Comparison of ENCODE assay signal across 27 cellular contexts in the genomic region with DNA sequence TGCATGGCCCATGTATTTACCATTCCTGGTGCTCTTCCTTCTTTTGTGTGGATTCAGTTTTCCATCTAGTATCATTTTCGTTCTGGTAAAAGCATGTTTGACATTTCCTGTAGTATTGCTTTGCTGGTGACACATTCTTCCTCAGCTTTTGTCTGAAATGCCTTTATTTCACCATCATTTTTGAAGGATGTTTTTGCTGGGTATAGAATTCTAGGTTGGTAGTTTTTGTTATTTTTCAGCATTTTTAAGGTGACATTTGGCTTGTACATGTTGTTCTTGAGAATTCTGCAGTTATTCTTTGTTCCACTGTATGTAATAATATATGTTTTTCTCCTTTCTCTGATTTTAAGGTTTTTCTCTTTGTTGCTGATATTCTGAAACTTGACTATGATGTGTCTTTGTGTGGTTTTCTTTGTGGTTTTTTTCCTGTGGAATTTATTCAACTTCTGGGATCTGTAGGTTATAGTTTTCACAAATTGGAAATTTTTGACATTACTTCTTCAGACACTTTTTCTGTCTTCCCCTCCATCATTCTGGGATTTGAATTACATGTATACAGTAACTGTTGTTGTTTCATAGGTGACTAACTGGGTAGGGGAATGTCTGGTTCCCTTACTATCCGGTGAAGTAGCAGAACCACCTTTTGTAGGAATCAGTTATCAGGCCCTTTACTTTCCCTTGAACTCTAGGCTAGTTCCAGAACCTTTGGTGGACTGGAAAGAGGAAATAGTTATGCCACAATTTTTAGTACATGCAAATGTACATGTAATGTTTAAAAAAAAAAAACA. TPM values are rescaled to one million over a fixed set of nuclear protein-coding genes. Genes with fewer than 3 reads are reported as not detected.
A peak's percentile ranks its signal among the peaks of the same experiment; 100 is the strongest.
DNase-seq lines count a peak whose midpoint lies in the region; ATAC-seq, FAIRE-seq and TF ChIP-seq lines count a peak whose summit lies in the region.
"Had no signal": no experiment of that assay in that cellular context is flagged by ENCODE, and none has a peak within 500 bp of the region (broad histone marks: within the 10 kb centered on the region; RNA-seq: fewer than 3 reads in every experiment).

No MANE protein-coding gene starts in this region.

- no peaks in the 10 kb centered on the region for H3K9me1 ChIP-seq in endothelial cell of umbilical vein (replicated peaks; ENCODE audit: control insufficient read depth, extremely low read depth, insufficient read depth, low read length)

- peak; percentile 31 for FAIRE-seq in endothelial cell of umbilical vein (lab: Jason Lieb, UNC)
- FAIRE-seq: A549, endometrium, HTR-8/SVneo, keratinocyte had no signal

- H3K4me1 Mint-ChIP-seq in WTC11 = peaks cover 45% of the 10 kb centered on the region

- CTCF ChIA-PET in WTC11 (lab: Charles Lee) = interaction anchor here (0.6 kb wide), 1 partner anchor 20 kb away, joined by 3 read pairs; no protein-coding TSS in a partner anchor
- CTCF ChIA-PET in endothelial cell of umbilical vein (lab: Charles Lee) = interaction anchor here (1.5 kb wide), 1 partner anchor 97 kb away, joined by 4 read pairs; no protein-coding TSS in a partner anchor

- peaks cover 3% of the 10 kb centered on the region for H3K9me3 ChIP-seq in endothelial cell of umbilical vein (replicated peaks; ENCODE audit: control insufficient read depth, insufficient read depth, low read length)
- no peaks in the 10 kb centered on the region for H3K9me3 ChIP-seq in prostate gland

- H3K36me3 Mint-ChIP-seq in activated naive CD4-positive, alpha-beta T cell treated with anti-CD3 and anti-CD28 coated beads, Interleukin-2, amount 50 U/mL, for 72 hours = peaks cover 38 to 45% of the 10 kb centered on the region in 2 donors
- H3K36me3 Mint-ChIP-seq in WTC11 = peaks cover 15% of the 10 kb centered on the region

- H3K27ac ChIP-seq in endothelial cell of umbilical vein (ENCODE audit: insufficient read depth, low read depth, low read length) (no peak overlapping the region), prostate gland (peak overlapping the region; percentile 12 to 30)
- H3K27ac ChIP-seq: A549, KMS-11, skin epidermis, upper lobe of left lung had no signal

- H3K79me2 ChIP-seq in endothelial cell of umbilical vein (ENCODE audit: control insufficient read depth, insufficient read depth, low read length) = peaks cover 99% of the 10 kb centered on the region

- no peaks in the 10 kb centered on the region for H3K27me3 ChIP-seq in endothelial cell of umbilical vein (ENCODE audit: control insufficient read depth in 2 of 2, insufficient read depth in 2 of 2, low read length in 2 of 2)
- H3K27me3 ChIP-seq in prostate gland (replicated peaks; ENCODE audit: insufficient read depth) = no peaks in the 10 kb centered on the region
- H3K27me3 ChIP-seq: upper lobe of left lung had no signal

- H4K20me1 ChIP-seq in endothelial cell of umbilical vein (replicated peaks; ENCODE audit: control insufficient read depth, extremely low read depth, insufficient read depth, low read length) = peaks cover 13% of the 10 kb centered on the region

- H3K36me3 ChIP-seq in endothelial cell of umbilical vein (ENCODE audit: control insufficient read depth in 2 of 2, extremely low read depth in 1 of 2, insufficient read depth in 2 of 2, low read length in 2 of 2) (no peaks in the 10 kb centered on the region), prostate gland (no peaks in the 10 kb centered on the region)
- H3K36me3 ChIP-seq: upper lobe of left lung had no signal

- no peak overlapping the region for H3K4me3 Mint-ChIP-seq in WTC11
- H3K4me3 Mint-ChIP-seq: activated CD4-positive, alpha-beta T cell treated with anti-CD3 and anti-CD28 coated beads for 36 hours; activated T-cell treated with anti-CD3 and anti-CD28 coated beads, Interleukin-2, amount 50 U/mL, for 4 hours; CD8-positive, alpha-beta T cell; natural killer cell treated with Interleukin-12 subunit alpha and Interleukin-12 subunit beta and Interleukin-15 and Interleukin-18, amount 100 ng/mL, for 72 hours; T-helper 1 cell treated with Interleukin-12 subunit alpha and Interleukin-12 subunit beta and Interleukin-4 antibody, amounts not matched to agents 30 μg/mL and 1 μg/mL, for 36 hours had no signal

- no TSS peak for BruUV-seq in endothelial cell of umbilical vein (replicated peaks; lab: Mats Ljungman, UMichigan)

- H3K4me3 ChIP-seq in endothelial cell of umbilical vein (replicated peaks in 1 of 3; ENCODE audit: insufficient read depth in 1 of 3, low read depth in 1 of 3, low read length in 3 of 3) = no peak overlapping the region
- no peak overlapping the region for H3K4me3 ChIP-seq in prostate gland
- H3K4me3 ChIP-seq: A549, skin epidermis, upper lobe of left lung had no signal

- H3K9ac ChIP-seq in endothelial cell of umbilical vein (replicated peaks; ENCODE audit: extremely low read depth, insufficient read depth, low read length) = no peak overlapping the region
- H3K9ac ChIP-seq: KMS-11 had no signal

- H3K4me1 ChIP-seq in endothelial cell of umbilical vein (ENCODE audit: control insufficient read depth, extremely low read depth, insufficient read depth, low read length) (no peaks in the 10 kb centered on the region), prostate gland (replicated peaks) (peaks cover under 1% of the 10 kb centered on the region)
- H3K4me1 ChIP-seq: A549 had no signal

- ATAC-seq in activated naive CD4-positive, alpha-beta T cell treated with anti-CD3 and anti-CD28 coated beads, Interleukin-2, amount 50 U/mL, for 72 hours = peak in 1 of 2 donors; percentile 66
- no peak for ATAC-seq in WTC11
- ATAC-seq: A549; activated CD4-positive, alpha-beta T cell treated with anti-CD3 and anti-CD28 coated beads for 36 hours; activated T-cell treated with anti-CD3 and anti-CD28 coated beads, Interleukin-2, amount 50 U/mL, for 4 hours; CD8-positive, alpha-beta T cell; natural killer cell treated with Interleukin-12 subunit alpha and Interleukin-12 subunit beta and Interleukin-15 and Interleukin-18, amount 100 ng/mL, for 72 hours had no signal

- POLR2A ChIA-PET in WTC11 (lab: Charles Lee) = no interaction called here
- POLR2A ChIA-PET in endothelial cell of umbilical vein (lab: Charles Lee) = no interaction called here

- WGBS in prostate gland = 93% methylated on average over 2 of the region's 2 CpGs

- no peak overlapping the region for H2AFZ ChIP-seq in endothelial cell of umbilical vein (ENCODE audit: low read depth, low read length)

- H3K4me2 ChIP-seq in endothelial cell of umbilical vein (ENCODE audit: insufficient read depth, low read length) = no peak overlapping the region
- H3K4me2 ChIP-seq: A549, KMS-11 had no signal

- no peak for TF ChIP-seq POLR2A in endothelial cell of umbilical vein (IDR thresholded peaks at IDR 0.05; ENCODE audit: low read depth, low read length)
- no peak for TF ChIP-seq POLR2A in prostate gland (IDR thresholded peaks at IDR 0.05)

- no peak for TF ChIP-seq CTCF in WTC11 (IDR thresholded peaks at IDR 0.05)
- no peak for TF ChIP-seq CTCF in endothelial cell of umbilical vein (IDR thresholded peaks at IDR 0.05; ENCODE audit: extremely low read depth in 1 of 2, insufficient read depth in 1 of 2, low read depth in 1 of 2, low read length in 2 of 2)
- TF ChIP-seq CTCF in prostate gland (IDR thresholded peaks at IDR 0.05) = no peak

- dilution Hi-C loops in endothelial cell of umbilical vein (cut with MboI; ENCODE audit: extremely low pct_ligation_motif_present, low sequenced_read_pairs) = no loop called here

- no peaks in the 10 kb centered on the region for H3K27me3 Mint-ChIP-seq in WTC11 (ENCODE audit: low read depth)
- H3K27me3 Mint-ChIP-seq: activated CD4-positive, alpha-beta T cell treated with anti-CD3 and anti-CD28 coated beads for 36 hours had no signal

- peak overlapping the region; percentile 33 to 56 for H3K27ac Mint-ChIP-seq in activated naive CD4-positive, alpha-beta T cell treated with anti-CD3 and anti-CD28 coated beads, Interleukin-2, amount 50 U/mL, for 72 hours
- peak overlapping the region; percentile 37; the same call in 1 of the 2 replicates for H3K27ac Mint-ChIP-seq in WTC11
- H3K27ac Mint-ChIP-seq: CD8-positive, alpha-beta T cell; natural killer cell treated with Interleukin-12 subunit alpha and Interleukin-12 subunit beta and Interleukin-15 and Interleukin-18, amount 100 ng/mL, for 72 hours; T-helper 1 cell treated with Interleukin-12 subunit alpha and Interleukin-12 subunit beta and Interleukin-4 antibody, amounts not matched to agents 30 μg/mL and 1 μg/mL, for 36 hours had no signal

- intact Hi-C loops in endothelial cell of umbilical vein (cut with micrococcal nuclease) (no loop called here), prostate gland (cut with DNase I) (no loop called here)

- no peak for DNase-seq in activated naive CD4-positive, alpha-beta T cell treated with anti-CD3 and anti-CD28 coated beads, Interleukin-2, amount 50 U/mL, for 72 hours (ENCODE audit: low spot score in 2 of 2)
- no peak for DNase-seq in activated naive CD4-positive, alpha-beta T cell treated with Interleukin-2 at 50 U/mL for 16 hours
- DNase-seq in WTC11 (ENCODE audit: low spot score) (no peak), endothelial cell of umbilical vein (ENCODE audit: low read depth, low spot score) (peak; percentile 22), prostate gland (ENCODE audit: low spot score) (no peak), inferior parietal cortex (ENCODE audit: extremely low spot score) (no peak), DMS 273 treated with DMSO at 0.1 percent for 48 hours (lab: John Stamatoyannopoulos, UW) (no peak), NCI-H524 treated with DMSO at 0.1 percent for 48 hours (lab: John Stamatoyannopoulos, UW) (no peak)
- DNase-seq: activated CD4-positive, alpha-beta T cell treated with anti-CD3 and anti-CD28 coated beads for 36 hours; activated naive CD4-positive, alpha-beta T cell; activated T-cell treated with anti-CD3 and anti-CD28 coated beads, Interleukin-2, amount 50 U/mL, for 4 hours; aorta; CD8-positive, alpha-beta T cell; H7; midbrain; NCI-H1436; NCI-H2107; NCI-H446 treated with DMSO at 0.1 percent for 48 hours; upper lobe of left lung had no signal

- H3K9me3 Mint-ChIP-seq in activated naive CD4-positive, alpha-beta T cell treated with anti-CD3 and anti-CD28 coated beads, Interleukin-2, amount 50 U/mL, for 72 hours = peaks cover 27 to 31% of the 10 kb centered on the region in 2 donors
- H3K9me3 Mint-ChIP-seq in WTC11 = peaks cover 13% of the 10 kb centered on the region

RNA-seq across cellular contexts. Expression of a gene that starts 30.2 kb away (rescaled TPM):
- total RNA-seq in activated naive CD4-positive, alpha-beta T cell treated with anti-CD3 and anti-CD28 coated beads, Interleukin-2, amount 50 U/mL, for 72 hours = 10 to 100 TPM; 27.6 to 35.0 TPM
- total RNA-seq in WTC11 (2021) (28.0 to 35.0 TPM (median 29.1 TPM) in 3 replicates), endothelial cell of umbilical vein (51.4 and 54.5 TPM in 2 replicates), prostate gland (10 to 100 TPM; 39.2 to 40.6 TPM)
- polyA plus RNA-seq in endothelial cell of umbilical vein = 22.7 and 27.5 TPM in 2 replicates
- polyA plus RNA-seq in endothelial cell of umbilical vein (2011; cell fraction: cytosol; rRNA removed) = 37.3 and 40.2 TPM in 2 replicates
- 54.5 and 56.3 TPM in 2 replicates for polyA plus RNA-seq in endothelial cell of umbilical vein (2011; cell fraction: nucleus; rRNA removed)
- polyA plus RNA-seq in endothelial cell of umbilical vein (2012) = 32.2 and 32.5 TPM in 2 replicates
- 27.5 and 29.1 TPM in 2 replicates for polyA minus RNA-seq in endothelial cell of umbilical vein
- 12.6 TPM for polyA minus RNA-seq in endothelial cell of umbilical vein (2011; cell fraction: cytosol; rRNA and poly(A)+ RNA removed)
- 25.7 and 25.8 TPM in 2 replicates for polyA minus RNA-seq in endothelial cell of umbilical vein (2011; cell fraction: nucleus; rRNA and poly(A)+ RNA removed)
